7 cellular contexts compared by ENCODE assay signal in genomic region chrY:9184827-9185226, GRCh38.
DNase-seq lines count a peak whose midpoint lies in the region; ATAC-seq and FAIRE-seq lines count a peak whose summit lies in the region.
"Not testable (repeated sequence)": the region's sequence is repeated elsewhere in the genome, so short reads cannot be mapped to it uniquely, and the experiment has no call there.

No MANE protein-coding gene starts in this region.

- H3K9me3 ChIP-seq in small intestine (ENCODE audit: control insufficient read depth, low read depth): not testable (repeated sequence)

- not testable (repeated sequence) for DNase-seq in GM19239 (ENCODE audit: insufficient read length, low spot score); Right ventricle myocardium superior
- DNase-seq in NCI-H226 (peak; percentile 54), RCC 7860 (ENCODE audit: low spot score) (peak; percentile 26), myocyte (ENCODE audit: low read depth) (peak; percentile 23), small intestine (peak; percentile 12)

- ATAC-seq in HG03442 (IDR thresholded peaks at IDR 0.05; ENCODE audit: unreplicated experiment): peak; percentile 70
- ATAC-seq in Right ventricle myocardium superior (ENCODE audit: poor library complexity): peak; percentile 53

- FAIRE-seq in GM19239 (lab: Jason Lieb, UNC) (peak; percentile 35), RCC 7860 (lab: Jason Lieb, UNC) (peak; percentile 94)
- FAIRE-seq in small intestine (lab: Jason Lieb, UNC): not testable (repeated sequence)

- H3K36me3 ChIP-seq in small intestine (ENCODE audit: control insufficient read depth in 2 of 2, insufficient read depth in 2 of 2, low read length in 2 of 2): not testable (repeated sequence)

- not testable (repeated sequence) for H3K27ac ChIP-seq in small intestine (ENCODE audit: low read depth in 1 of 2, low read length in 1 of 2)

- not testable (repeated sequence) for H3K4me3 ChIP-seq in small intestine (ENCODE audit: low read depth in 1 of 2, low read length in 2 of 2)

- intact Hi-C loops in Right ventricle myocardium superior (cut with DNase I): not testable (repeated sequence)

- not testable (repeated sequence) for H3K4me1 ChIP-seq in small intestine (ENCODE audit: control insufficient read depth in 2 of 2, insufficient read depth in 1 of 2, low read depth in 1 of 2, low read length in 1 of 2)

- not testable (repeated sequence) for H3K27me3 ChIP-seq in small intestine (ENCODE audit: control insufficient read depth in 2 of 2, insufficient read depth in 2 of 2, low read length in 2 of 2)

- 32 to 49% methylated on average over 2 of the region's 2 CpGs; no CpG with 5 or more reads in 1 of the 3 donors for WGBS in small intestine, 3 donors
